8 cellular contexts compared by ENCODE assay signal in genomic region chr14:75985618-75986438, GRCh38. TPM values are rescaled to one million over a fixed set of nuclear protein-coding genes. Genes with fewer than 3 reads are reported as not detected.
DNase-seq lines count a peak whose midpoint lies in the region; ATAC-seq and TF ChIP-seq lines count a peak whose summit lies in the region.

Gene IFT43, plus strand, starts transcription at chr14:75985763. Its CDS starts 24 bp downstream, at chr14:75985787.

- ATAC-seq in T-cell (replicated peaks in 1 of 4) (peak; percentile 71 to 77 (median 73)), heart left ventricle (peak in 3 of 4 donors; percentile 61 to 69 (median 62))

- DNase-seq in GM06990 (ENCODE audit: extremely low read depth, insufficient read length) (peak; percentile 69), HFFc6 (peak; percentile 66), NCI-H1092 (lab: John Stamatoyannopoulos, UW) (peak; percentile 63), T-cell (peak; percentile 83 to 98 (median 92)), heart left ventricle (peak; percentile 93 to 96 (median 94)), posterior cingulate gyrus (peak; percentile 85 to 99 (median 95)), transverse colon (peak; percentile 94)

- peak within 1 kb of the TSS; percentile 86 for H3K27ac Mint-ChIP-seq in HFFc6
- peak within 1 kb of the TSS; percentile 27 to 72 for H3K27ac Mint-ChIP-seq in T-cell

- H3K27ac ChIP-seq in adipose tissue (ENCODE audit: low read depth, low read length) (peak within 1 kb of the TSS; percentile 41), heart left ventricle (peak within 1 kb of the TSS; percentile 66 to 98 (median 86)), transverse colon (peak within 1 kb of the TSS; percentile 84 to 92 (median 90))

- H3K4me3 ChIP-seq in GM06990 (replicated peaks; ENCODE audit: low read depth, low read length) (peak within 1 kb of the TSS; percentile 73), heart left ventricle (peak within 1 kb of the TSS; percentile 58 to 98 (median 78)), transverse colon (peak within 1 kb of the TSS; percentile 58 to 89 (median 83))

- in situ Hi-C loops in transverse colon (cut with MboI; ENCODE audit: low pct_ligation_motif_present in 1 of 4, low pct_unique_long_range_greater_than_20kb in 1 of 4, low sequenced_read_pairs in 3 of 4), result loop anchor here (10.0 kb wide), 2 partner anchors 81 to 271 kb away; no protein-coding TSS in a partner anchor

- no peak for TF ChIP-seq EP300 in transverse colon (IDR thresholded peaks at IDR 0.05; ENCODE audit: low read depth)

- H3K9me3 ChIP-seq in heart left ventricle (no peaks in the 10 kb centered on the region), transverse colon (no peaks in the 10 kb centered on the region)

- H3K36me3 ChIP-seq in GM06990 (ENCODE audit: control insufficient read depth, insufficient read depth, low read length) (no peaks in the 10 kb centered on the region), heart left ventricle (peaks cover 0 to 22% (median 11%) of the 10 kb centered on the region in 9 donors), transverse colon (no peaks in the 10 kb centered on the region)

- POLR2A ChIA-PET in T-cell (lab: Charles Lee), result interaction anchor here (0.6 kb wide), 2 partner anchors 8 to 1219 kb away, joined by 3 to 8 read pairs; no protein-coding TSS in a partner anchor

- 0% methylated on average over 52 of the region's 52 CpGs for WGBS in adipose tissue, 3 donors
- WGBS in heart left ventricle, 4 donors, result 0 to 2% (median 1%) methylated on average over 25 to 52 of the region's 52 CpGs
- 0 to 1% methylated on average over 1 to 50 of the region's 52 CpGs for WGBS in transverse colon (ENCODE audit: low coverage in 1 of 2), 2 donors

- H3K27me3 Mint-ChIP-seq in HFFc6 (ENCODE audit: insufficient read depth), result no peaks in the 10 kb centered on the region
- no peaks in the 10 kb centered on the region for H3K27me3 Mint-ChIP-seq in T-cell

- H3K4me1 Mint-ChIP-seq in HFFc6 (ENCODE audit: low read depth) (peaks cover 37% of the 10 kb centered on the region), T-cell (peaks cover 29 to 32% (median 31%) of the 10 kb centered on the region in 3 donors)

- H3K4me3 Mint-ChIP-seq in HFFc6, result peak within 1 kb of the TSS; percentile 98
- H3K4me3 Mint-ChIP-seq in T-cell, result peak within 1 kb of the TSS; percentile 85 to 89 (median 87)

- H3K27me3 ChIP-seq in GM06990 (replicated peaks; ENCODE audit: control insufficient read depth, insufficient read depth, low read length) (no peaks in the 10 kb centered on the region), heart left ventricle (no peaks in the 10 kb centered on the region), transverse colon (no peaks in the 10 kb centered on the region)

- H3K9me3 Mint-ChIP-seq in HFFc6 (no peaks in the 10 kb centered on the region), T-cell (no peaks in the 10 kb centered on the region)

- CTCF ChIA-PET in T-cell (lab: Charles Lee), result interaction anchor here (0.5 to 6.4 kb wide), 9 partner anchors 78 to 1527 kb away, joined by 3 to 67 read pairs (median 3); partner anchors contain the start of genes ERG28 (in 1 of the 2), GPATCH2L (in 1 of the 2) and TTLL5 (in 1 of the 2)

- TF ChIP-seq POLR2A in heart left ventricle (IDR thresholded peaks at IDR 0.05) (peak in 1 of 2 donors; percentile 30), transverse colon (IDR thresholded peaks at IDR 0.05) (peak; percentile 48)

- TF ChIP-seq CTCF in GM06990 (IDR thresholded peaks at IDR 0.05; ENCODE audit: insufficient read depth, low read length, poor library complexity, severe bottlenecking), result no peak
- no peak for TF ChIP-seq CTCF in HFFc6 (IDR thresholded peaks at IDR 0.05)
- TF ChIP-seq CTCF in heart left ventricle (IDR thresholded peaks at IDR 0.05), result peak in 2 of 12 donors; percentile 9 to 13
- TF ChIP-seq CTCF in transverse colon (IDR thresholded peaks at IDR 0.05), result no peak

- H3K4me1 ChIP-seq in heart left ventricle (peaks cover 3 to 54% (median 29%) of the 10 kb centered on the region in 12 donors), transverse colon (peaks cover 14 to 29% (median 18%) of the 10 kb centered on the region in 4 donors)

- intact Hi-C loops in heart left ventricle (cut with DNase I) (loop anchor here in 1 of 10 donors (10.0 kb wide), 1 partner anchor 191 kb away; no protein-coding TSS in a partner anchor), posterior cingulate gyrus (cut with DNase I) (no loop called here), transverse colon (cut with DNase I; ENCODE audit: low total_unique reads) (no loop called here)

- H3K36me3 Mint-ChIP-seq in HFFc6 (ENCODE audit: low read depth), result peaks cover 6% of the 10 kb centered on the region; the same call in 1 of the 2 replicates
- H3K36me3 Mint-ChIP-seq in T-cell, result peaks cover 12% of the 10 kb centered on the region

RNA-seq across cellular contexts. Expression of gene IFT43, which starts in this region (rescaled TPM):
- 10 to 100 TPM; 27.1 to 33.4 (median 29.3) TPM for total RNA-seq in HFFc6 (2021; fragmentation: NEBNext Ultra II Directional; extraction: Animal tissue kit (Norgen Biotek cat#: 25700))
- total RNA-seq in T-cell, result 10 to 100 TPM in 4 of 5 donors, 1 to 10 TPM in 1; 10.0 to 13.5 (median 11.9) TPM
- polyA plus RNA-seq in adipose tissue, result 10 to 100 TPM; 21.5 to 38.9 (median 33.3) TPM
- total RNA-seq in heart left ventricle, result 10 to 100 TPM; 22.8 to 39.7 (median 30.8) TPM
- polyA plus RNA-seq in heart left ventricle, result 10 to 100 TPM; 29.7 to 54.7 TPM
- 100 to 1,000 TPM in 1 of 4 donors, 10 to 100 TPM in 3; 24.5 to 412 (median 31.2) TPM for total RNA-seq in transverse colon

Comparison
In these comparisons a context has a peak if more than half of its experiments do, and no peak if none do; other contexts are left out.
1. Peak in every context shown above with its lines: DNase-seq, ATAC-seq, H3K4me3 ChIP-seq and H3K27ac ChIP-seq.